In genomic region chr6:167493310-167493709, GRCh38 we compare ENCODE assay signal across 19 cellular contexts.
DNase-seq lines count a peak whose midpoint lies in the region; ATAC-seq, FAIRE-seq and TF ChIP-seq lines count a peak whose summit lies in the region.
"Had no signal": no experiment of that assay in that cellular context is flagged by ENCODE, and none has a peak within 500 bp of the region (broad histone marks: within the 10 kb centered on the region; RNA-seq: fewer than 3 reads in every experiment).

No MANE protein-coding gene starts in this region.

- ATAC-seq in left cardiac atrium: no peak
- no peak for ATAC-seq in aorta (ENCODE audit: low FRiP score)
- ATAC-seq: GM12878 had no signal

- peak overlapping the region; percentile 86; the same call in 1 of the 2 replicates for H2BK12ac ChIP-seq in H1 (ENCODE audit: low read depth, low read length)

- TF ChIP-seq CTCF in H1 (IDR thresholded peaks at IDR 0.05; ENCODE audit: control extremely low read depth in 1 of 3, insufficient read depth in 1 of 3, low read depth in 1 of 3, low read length in 3 of 3): no peak
- no peak for TF ChIP-seq CTCF in neural progenitor cell (IDR thresholded peaks at IDR 0.05)
- TF ChIP-seq CTCF in ascending aorta (IDR thresholded peaks at IDR 0.05): no peak

- CTCF ChIA-PET in H1 (lab: Charles Lee; ENCODE audit: partially characterized antibody): interaction anchor here (3.2 kb wide), 1 partner anchor 7 kb away, joined by 13 read pairs; no protein-coding TSS in a partner anchor
- CTCF ChIA-PET in CD4-positive, alpha-beta memory T cell (lab: Charles Lee; ENCODE audit: partially characterized antibody): no interaction called here

- TF ChIP-seq RAD21 in H1 (IDR thresholded peaks at IDR 0.05 in 1 of 2, conservative IDR thresholded peaks at IDR 0.05 in 1 of 2; ENCODE audit: low read depth in 2 of 2, low read length in 2 of 2): no peak

- FAIRE-seq in H1 (lab: Jason Lieb, UNC) (no peak), urothelium cell line (lab: Jason Lieb, UNC) (peak; percentile 89)
- FAIRE-seq: GM12878, GM18507, HTR-8/SVneo had no signal

- 92% methylated on average over 3 of the region's 3 CpGs; no CpG with 5 or more reads in 1 of the 2 experiments for WGBS in H1 (ENCODE audit: extremely low coverage in 1 of 2, insufficient coverage in 1 of 2, insufficient read length in 1 of 2, insufficient replicate concordance in 2 of 2, low coverage in 1 of 2, low lambda C conversion rate in 2 of 2, missing lambda C conversion rate in 1 of 2), 2 experiments
- whole genome bisulfite sequencing in aorta, 2 donors: 95 to 98% methylated on average over 3 of the region's 3 CpGs

- POLR2A ChIA-PET in H1 (lab: Charles Lee; ENCODE audit: partially characterized antibody): no interaction called here
- POLR2A ChIA-PET in CD4-positive, alpha-beta memory T cell (lab: Charles Lee; ENCODE audit: partially characterized antibody): no interaction called here

- peaks cover 6% of the 10 kb centered on the region for H3K9me3 Mint-ChIP-seq in neural progenitor cell
- peaks cover 0 to 3% (median 0%) of the 10 kb centered on the region in 8 donors for H3K9me3 Mint-ChIP-seq in CD4-positive, alpha-beta memory T cell

- H2AFZ ChIP-seq in H1 (ENCODE audit: low read length) (no peak overlapping the region), neural progenitor cell (replicated peaks) (no peak overlapping the region)
- H2AFZ ChIP-seq: GM23248 had no signal

- H4K20me1 ChIP-seq in H1 (replicated peaks in 1 of 2; ENCODE audit: control insufficient read depth in 1 of 2, insufficient read depth in 2 of 2, low read length in 2 of 2) (no peaks in the 10 kb centered on the region), neural progenitor cell (ENCODE audit: low read depth) (no peaks in the 10 kb centered on the region)
- H4K20me1 ChIP-seq: BLaER1 treated with 17β-estradiol and CSF1 and Interleukin-3, amounts not matched to agents 10 nM and 100 nM had no signal

- no peak overlapping the region for H3K56ac ChIP-seq in H1 (replicated peaks; ENCODE audit: insufficient read length, low read depth, low read length)

- H2BK20ac ChIP-seq in H1 (ENCODE audit: low read length): peak overlapping the region; percentile 99

- 0 out of 2 replicates have a peak overlapping the region, but pooled peaks have one; percentile 57 for H2BK5ac ChIP-seq in H1 (ENCODE audit: low read depth, low read length)

- DNase-seq in cardiac septum (ENCODE audit: low spot score) (peak; percentile 15), left cardiac atrium (no peak), H1 (ENCODE audit: low read depth in 1 of 2, low spot score in 2 of 2) (no peak), neural progenitor cell (ENCODE audit: low spot score) (no peak), urothelium cell line (ENCODE audit: low spot score) (no peak), ascending aorta (ENCODE audit: low spot score in 2 of 2) (no peak), aorta (no peak)
- DNase-seq in CD4-positive, alpha-beta memory T cell: no peak
- DNase-seq: AML-193; Calu3; CD4-positive, CD25-positive, alpha-beta regulatory T cell; DMS79; GM23248; H7 had no signal

- no peaks in the 10 kb centered on the region for H3F3A ChIP-seq in neural progenitor cell (ENCODE audit: low read depth)

- H3K4ac ChIP-seq in H1 (replicated peaks; ENCODE audit: insufficient read length, low read depth, low read length): no peak overlapping the region

- H2BK120ac ChIP-seq in H1 (replicated peaks; ENCODE audit: low read depth, low read length): no peak overlapping the region

- peak overlapping the region; percentile 76 for H4K91ac ChIP-seq in H1 (replicated peaks; ENCODE audit: insufficient read length, low read length)

- H3K27ac Mint-ChIP-seq in neural progenitor cell: peak overlapping the region; percentile 51
- no peak overlapping the region for H3K27ac Mint-ChIP-seq in CD4-positive, alpha-beta memory T cell
- H3K27ac Mint-ChIP-seq: CD4-positive, CD25-positive, alpha-beta regulatory T cell had no signal

- peak overlapping the region; percentile 5 for H3K4me3 Mint-ChIP-seq in neural progenitor cell
- H3K4me3 Mint-ChIP-seq in CD4-positive, alpha-beta memory T cell: no peak overlapping the region
- H3K4me3 Mint-ChIP-seq: CD4-positive, CD25-positive, alpha-beta regulatory T cell had no signal

- peaks cover 17% of the 10 kb centered on the region for H3K27me3 Mint-ChIP-seq in neural progenitor cell (ENCODE audit: insufficient read depth, low read depth)
- peaks cover 5 to 18% of the 10 kb centered on the region in 2 donors for H3K27me3 Mint-ChIP-seq in CD4-positive, alpha-beta memory T cell
- H3K27me3 Mint-ChIP-seq: CD4-positive, CD25-positive, alpha-beta regulatory T cell had no signal

- H3K79me2 ChIP-seq in H1 (ENCODE audit: control insufficient read depth in 1 of 2, insufficient read depth in 2 of 2, low read length in 2 of 2) (no peaks in the 10 kb centered on the region), neural progenitor cell (ENCODE audit: low read depth) (no peaks in the 10 kb centered on the region)

- H3K36me3 ChIP-seq in H1 (ENCODE audit: control insufficient read depth in 2 of 4, insufficient read depth in 4 of 4, low read length in 3 of 4) (no peaks in the 10 kb centered on the region), neural progenitor cell (no peaks in the 10 kb centered on the region), ascending aorta (no peaks in the 10 kb centered on the region), aorta (ENCODE audit: control insufficient read depth in 1 of 2, insufficient read depth in 2 of 2, low read length in 1 of 2) (no peaks in the 10 kb centered on the region)
- H3K36me3 ChIP-seq in CD4-positive, alpha-beta memory T cell (ENCODE audit: insufficient read depth, low read length): no peaks in the 10 kb centered on the region

- no peak overlapping the region; a peak in 1 of 7 replicates for H3K9ac ChIP-seq in H1 (replicated peaks in 1 of 4; ENCODE audit: extremely low read depth in 1 of 4, low read depth in 3 of 4, low read length in 3 of 4)
- H3K9ac ChIP-seq in neural progenitor cell: no peak overlapping the region
- H3K9ac ChIP-seq: GM23248 had no signal

- H3K9me3 ChIP-seq in H1 (ENCODE audit: insufficient read depth in 2 of 2, low read depth in 1 of 2, low read length in 1 of 2) (no peaks in the 10 kb centered on the region), neural progenitor cell (ENCODE audit: low read depth) (no peaks in the 10 kb centered on the region), ascending aorta (no peaks in the 10 kb centered on the region), aorta (ENCODE audit: control insufficient read depth, low read length) (no peaks in the 10 kb centered on the region)
- no peaks in the 10 kb centered on the region for H3K9me3 ChIP-seq in CD4-positive, alpha-beta memory T cell (ENCODE audit: control insufficient read depth in 1 of 2, low read length in 2 of 2)

- no peak overlapping the region for H3K27ac ChIP-seq in H1 (ENCODE audit: low read depth, low read length)
- H3K27ac ChIP-seq in neural progenitor cell: no peak overlapping the region
- no peak overlapping the region for H3K27ac ChIP-seq in CD4-positive, alpha-beta memory T cell (ENCODE audit: low read depth, low read length)
- H3K27ac ChIP-seq in ascending aorta: no peak overlapping the region
- H3K27ac ChIP-seq in aorta (ENCODE audit: low read depth in 1 of 2, low read length in 2 of 2): no peak overlapping the region
- H3K27ac ChIP-seq: 22Rv1; BLaER1 treated with 17β-estradiol and CSF1 and Interleukin-3, amounts not matched to agents 10 nM and 100 nM; GM23248 had no signal

- peaks cover 57% of the 10 kb centered on the region for H3K4me1 Mint-ChIP-seq in neural progenitor cell
- H3K4me1 Mint-ChIP-seq in CD4-positive, alpha-beta memory T cell: no peaks in the 10 kb centered on the region

- peak overlapping the region; percentile 71 for H2AK5ac ChIP-seq in H1 (ENCODE audit: low read depth, low read length)

- H3K14ac ChIP-seq in H1 (ENCODE audit: insufficient read length): no peak overlapping the region

- intact Hi-C loops in cardiac septum (cut with DNase I): no loop called here
- intact Hi-C loops in left cardiac atrium (cut with DNase I): loop anchor here in 1 of 2 donors (5.0 kb wide), 1 partner anchor 174 kb away; no protein-coding TSS in a partner anchor
- intact Hi-C loops in CD4-positive, alpha-beta memory T cell (cut with micrococcal nuclease): no loop called here
- intact Hi-C loops in ascending aorta (cut with DNase I): no loop called here
- intact Hi-C loops in aorta (cut with DNase I): no loop called here

- H3K4me3 ChIP-seq in H1 (ENCODE audit: extremely low read depth in 1 of 4, insufficient read depth in 2 of 4, low read depth in 3 of 4, low read length in 4 of 4) (no peak overlapping the region), neural progenitor cell (no peak overlapping the region), ascending aorta (no peak overlapping the region), aorta (ENCODE audit: low read length in 2 of 2) (no peak overlapping the region)
- no peak overlapping the region for H3K4me3 ChIP-seq in CD4-positive, alpha-beta memory T cell (ENCODE audit: low read length in 2 of 2)
- H3K4me3 ChIP-seq: BLaER1 treated with 17β-estradiol and CSF1 and Interleukin-3, amounts not matched to agents 10 nM and 100 nM; GM12878; GM23248 had no signal

- no peak for TF ChIP-seq EP300 in H1 (IDR thresholded peaks at IDR 0.05; ENCODE audit: borderline replicate concordance in 1 of 2, low read depth in 2 of 2, low read length in 2 of 2)

- no peak overlapping the region; the same call in 1 of the 2 replicates for H3K18ac ChIP-seq in H1 (ENCODE audit: extremely low read depth, low read length)

- H3K36me3 Mint-ChIP-seq in neural progenitor cell: peaks cover 5% of the 10 kb centered on the region
- H3K36me3 Mint-ChIP-seq in CD4-positive, alpha-beta memory T cell: no peaks in the 10 kb centered on the region
- H3K36me3 Mint-ChIP-seq: CD4-positive, CD25-positive, alpha-beta regulatory T cell had no signal

- H2BK15ac ChIP-seq in H1 (ENCODE audit: low read length): peak overlapping the region; percentile 72

- peaks cover 0 to 11% (median 4%) of the 10 kb centered on the region in 4 experiments; a peak in 5 of 7 replicates for H3K4me1 ChIP-seq in H1 (replicated peaks in 1 of 4; ENCODE audit: control insufficient read depth in 3 of 4, insufficient read depth in 4 of 4, low read length in 3 of 4)
- H3K4me1 ChIP-seq in neural progenitor cell: peaks cover 23% of the 10 kb centered on the region
- no peaks in the 10 kb centered on the region for H3K4me1 ChIP-seq in CD4-positive, alpha-beta memory T cell (ENCODE audit: insufficient read depth, low read length)
- H3K4me1 ChIP-seq in ascending aorta: peaks cover 0 to 12% of the 10 kb centered on the region in 2 donors
- no peaks in the 10 kb centered on the region for H3K4me1 ChIP-seq in aorta (ENCODE audit: control insufficient read depth in 1 of 2, insufficient read depth in 2 of 2, low read length in 2 of 2)

- no peak for TF ChIP-seq POLR2A in H1 (IDR thresholded peaks at IDR 0.05; ENCODE audit: control extremely low read depth in 1 of 2, low read depth in 2 of 2, low read length in 2 of 2)

- H3K23me2 ChIP-seq in H1 (ENCODE audit: low read depth, low read length): peaks cover 6% of the 10 kb centered on the region

- no peak overlapping the region for H3K4me2 ChIP-seq in H1 (ENCODE audit: insufficient read depth in 1 of 2, low read depth in 2 of 2, low read length in 2 of 2)
- H3K4me2 ChIP-seq in neural progenitor cell: no peak overlapping the region

- H3K23ac ChIP-seq in H1 (ENCODE audit: insufficient read length): no peak overlapping the region

- H4K5ac ChIP-seq in H1 (ENCODE audit: insufficient read length, low read depth, low read length): no peak overlapping the region

- no peak overlapping the region for H4K8ac ChIP-seq in H1 (ENCODE audit: extremely low read depth, insufficient read depth, low read length)

- no peaks in the 10 kb centered on the region for H3K79me1 ChIP-seq in H1 (ENCODE audit: low read depth, low read length)

- H3K27me3 ChIP-seq in H1 (replicated peaks in 1 of 4; ENCODE audit: control insufficient read depth in 3 of 4, extremely low read depth in 1 of 4, insufficient read depth in 3 of 4, low read length in 3 of 4): no peaks in the 10 kb centered on the region
- no peaks in the 10 kb centered on the region for H3K27me3 ChIP-seq in neural progenitor cell
- H3K27me3 ChIP-seq in CD4-positive, alpha-beta memory T cell (ENCODE audit: insufficient read depth, low read length): no peaks in the 10 kb centered on the region
- no peaks in the 10 kb centered on the region for H3K27me3 ChIP-seq in ascending aorta
- no peaks in the 10 kb centered on the region for H3K27me3 ChIP-seq in aorta (ENCODE audit: control insufficient read depth in 1 of 2, insufficient read depth in 2 of 2, low read length in 1 of 2)
